Comparison of ENCODE assay signal across 19 cellular contexts in genomic region chr12:58509116-58509885, GRCh38.
A peak's percentile ranks its signal among the peaks of the same experiment; 100 is the strongest.
DNase-seq lines count a peak whose midpoint lies in the region; ATAC-seq, FAIRE-seq and TF ChIP-seq lines count a peak whose summit lies in the region.
"Had no signal": no experiment of that assay in that cellular context is flagged by ENCODE, and none has a peak within 500 bp of the region (broad histone marks: within the 10 kb centered on the region; RNA-seq: fewer than 3 reads in every experiment).

No MANE protein-coding gene starts in this region.

- H3K36me3 Mint-ChIP-seq in activated CD8-positive, alpha-beta T cell treated with anti-CD3 and anti-CD28 coated beads, Interleukin-2, amount 10 ng/mL, durations not matched to agents 7 days and 5 days (ENCODE audit: low read depth) = no peaks in the 10 kb centered on the region
- H3K36me3 Mint-ChIP-seq: CD4-positive, alpha-beta memory T cell had no signal

- H3K9me3 ChIP-seq in RWPE2 (ENCODE audit: severe bottlenecking) = no peaks in the 10 kb centered on the region
- H3K9me3 ChIP-seq in endothelial cell of umbilical vein (replicated peaks; ENCODE audit: control insufficient read depth, insufficient read depth, low read length) = no peaks in the 10 kb centered on the region
- H3K9me3 ChIP-seq in osteoblast (ENCODE audit: low read depth, low read length) = peaks cover 2% of the 10 kb centered on the region
- H3K9me3 ChIP-seq: tibial nerve had no signal

- H3K27ac ChIP-seq in RWPE2 (ENCODE audit: poor library complexity, severe bottlenecking) (peak overlapping the region; percentile 88), endothelial cell of umbilical vein (ENCODE audit: insufficient read depth, low read depth, low read length) (peak overlapping the region; percentile 91), osteoblast (ENCODE audit: low read depth, low read length) (peak overlapping the region; percentile 84)
- H3K27ac ChIP-seq: 22Rv1, heart right ventricle, tibial nerve had no signal

- H3K4me1 ChIP-seq in RWPE2 (ENCODE audit: insufficient read depth, poor library complexity, severe bottlenecking) = peaks cover 21% of the 10 kb centered on the region
- H3K4me1 ChIP-seq in endothelial cell of umbilical vein (ENCODE audit: control insufficient read depth, extremely low read depth, insufficient read depth, low read length) = peaks cover 12% of the 10 kb centered on the region
- peaks cover 9% of the 10 kb centered on the region for H3K4me1 ChIP-seq in osteoblast (ENCODE audit: insufficient read depth, low read length)
- H3K4me1 ChIP-seq: heart right ventricle, tibial nerve had no signal

- BruUV-seq in endothelial cell of umbilical vein (replicated peaks; lab: Mats Ljungman, UMichigan) = no TSS peak

- H3K27me3 ChIP-seq in RWPE2 (ENCODE audit: insufficient read depth, poor library complexity, severe bottlenecking) = no peaks in the 10 kb centered on the region
- H3K27me3 ChIP-seq in endothelial cell of umbilical vein (ENCODE audit: control insufficient read depth in 2 of 2, insufficient read depth in 2 of 2, low read length in 2 of 2) = no peaks in the 10 kb centered on the region
- no peaks in the 10 kb centered on the region for H3K27me3 ChIP-seq in osteoblast (ENCODE audit: insufficient read depth, low read length)
- H3K27me3 ChIP-seq: tibial nerve had no signal

- ATAC-seq in RWPE2 (ENCODE audit: low read depth) = peak; percentile 87
- no peak for ATAC-seq in activated CD8-positive, alpha-beta T cell treated with anti-CD3 and anti-CD28 coated beads, Interleukin-2, amount 10 ng/mL, durations not matched to agents 7 days and 5 days
- ATAC-seq: activated T-cell treated with anti-CD3 and anti-CD28 coated beads, Interleukin-2, amount 50 U/mL, for 72 hours; heart right ventricle had no signal

- H3K9me3 Mint-ChIP-seq in activated CD8-positive, alpha-beta T cell treated with anti-CD3 and anti-CD28 coated beads, Interleukin-2, amount 10 ng/mL, durations not matched to agents 7 days and 5 days (ENCODE audit: insufficient read depth) = no peaks in the 10 kb centered on the region

- no peak overlapping the region for H3K27ac Mint-ChIP-seq in activated CD8-positive, alpha-beta T cell treated with anti-CD3 and anti-CD28 coated beads, Interleukin-2, amount 10 ng/mL, durations not matched to agents 7 days and 5 days
- H3K27ac Mint-ChIP-seq: activated T-cell treated with anti-CD3 and anti-CD28 coated beads, Interleukin-2, amount 50 U/mL, for 72 hours; CD4-positive, alpha-beta memory T cell had no signal

- dilution Hi-C loops in endothelial cell of umbilical vein (cut with MboI; ENCODE audit: extremely low pct_ligation_motif_present, low sequenced_read_pairs) = no loop called here

- H3K36me3 ChIP-seq in RWPE2 (ENCODE audit: low read depth) (no peaks in the 10 kb centered on the region), endothelial cell of umbilical vein (ENCODE audit: control insufficient read depth in 2 of 2, extremely low read depth in 1 of 2, insufficient read depth in 2 of 2, low read length in 2 of 2) (no peaks in the 10 kb centered on the region), osteoblast (ENCODE audit: insufficient read depth, low read length) (no peaks in the 10 kb centered on the region)
- H3K36me3 ChIP-seq: heart right ventricle, tibial nerve had no signal

- H3K4me2 ChIP-seq in endothelial cell of umbilical vein (ENCODE audit: insufficient read depth, low read length) = peak overlapping the region; percentile 31
- H3K4me2 ChIP-seq in osteoblast (ENCODE audit: insufficient read depth, low read length) = no peak overlapping the region

- DNase-seq in DMS53 (lab: John Stamatoyannopoulos, UW) = peak; percentile 27
- no peak for DNase-seq in DMS53 treated with DMSO at 0.1 percent for 48 hours (lab: John Stamatoyannopoulos, UW; ENCODE audit: unreplicated experiment)
- DNase-seq in RWPE2 (ENCODE audit: low spot score) = no peak
- DNase-seq in endothelial cell of umbilical vein (ENCODE audit: low read depth, low spot score) = peak; percentile 42
- no peak for DNase-seq in osteoblast (ENCODE audit: insufficient read length, low spot score, missing footprints)
- DNase-seq in retina = no peak
- DNase-seq in GM19240 (ENCODE audit: insufficient read length, low spot score) = no peak
- DNase-seq in activated CD8-positive, alpha-beta T cell treated with anti-CD3 and anti-CD28 coated beads, Interleukin-2, amount 10 ng/mL, durations not matched to agents 7 days and 5 days = no peak
- DNase-seq: activated CD4-positive, alpha-beta T cell treated with anti-CD3 and anti-CD28 coated beads, Interleukin-2, amount 50 U/mL, for 4 hours; activated T-cell treated with anti-CD3 and anti-CD28 coated beads, Interleukin-2, amount 50 U/mL, for 72 hours; CD4-positive, alpha-beta memory T cell; heart right ventricle; midbrain; NCI-H1436; occipital lobe had no signal

- FAIRE-seq in endothelial cell of umbilical vein (lab: Jason Lieb, UNC) = no peak
- FAIRE-seq: endometrium, TTC549 had no signal

- H3K4me3 Mint-ChIP-seq in activated CD8-positive, alpha-beta T cell treated with anti-CD3 and anti-CD28 coated beads, Interleukin-2, amount 10 ng/mL, durations not matched to agents 7 days and 5 days = no peak overlapping the region
- H3K4me3 Mint-ChIP-seq: activated T-cell treated with anti-CD3 and anti-CD28 coated beads, Interleukin-2, amount 50 U/mL, for 72 hours; CD4-positive, alpha-beta memory T cell had no signal

- no peaks in the 10 kb centered on the region for H4K20me1 ChIP-seq in endothelial cell of umbilical vein (replicated peaks; ENCODE audit: control insufficient read depth, extremely low read depth, insufficient read depth, low read length)
- no peaks in the 10 kb centered on the region for H4K20me1 ChIP-seq in osteoblast (ENCODE audit: insufficient read depth, low read length)

- no peak for TF ChIP-seq POLR2A in endothelial cell of umbilical vein (IDR thresholded peaks at IDR 0.05; ENCODE audit: low read depth, low read length)

- H3K79me2 ChIP-seq in endothelial cell of umbilical vein (ENCODE audit: control insufficient read depth, insufficient read depth, low read length) (no peaks in the 10 kb centered on the region), osteoblast (ENCODE audit: insufficient read depth, low read length) (no peaks in the 10 kb centered on the region)

- H2AFZ ChIP-seq in endothelial cell of umbilical vein (ENCODE audit: low read depth, low read length) (peak overlapping the region; percentile 79), osteoblast (ENCODE audit: low read length) (peak overlapping the region; percentile 82)

- H3K4me3 ChIP-seq in RWPE2 (ENCODE audit: severe bottlenecking) = no peak overlapping the region
- no peak overlapping the region for H3K4me3 ChIP-seq in endothelial cell of umbilical vein (replicated peaks in 1 of 3; ENCODE audit: insufficient read depth in 1 of 3, low read depth in 1 of 3, low read length in 3 of 3)
- no peak overlapping the region for H3K4me3 ChIP-seq in osteoblast (ENCODE audit: insufficient read depth, low read length)
- H3K4me3 ChIP-seq: heart right ventricle, tibial nerve had no signal

- POLR2A ChIA-PET in endothelial cell of umbilical vein (lab: Charles Lee) = interaction anchor here (0.6 kb wide), 1 partner anchor 172 kb away, joined by 3 read pairs; no protein-coding TSS in a partner anchor
- POLR2A ChIA-PET in activated CD8-positive, alpha-beta T cell treated with anti-CD3 and anti-CD28 coated beads, Interleukin-2, amount 10 ng/mL, durations not matched to agents 7 days and 5 days (lab: Charles Lee) = no interaction called here

- no peak overlapping the region for H3K9ac ChIP-seq in endothelial cell of umbilical vein (replicated peaks; ENCODE audit: extremely low read depth, insufficient read depth, low read length)

- H3K4me1 Mint-ChIP-seq in activated CD8-positive, alpha-beta T cell treated with anti-CD3 and anti-CD28 coated beads, Interleukin-2, amount 10 ng/mL, durations not matched to agents 7 days and 5 days (ENCODE audit: low read depth) = no peaks in the 10 kb centered on the region
- H3K4me1 Mint-ChIP-seq: CD4-positive, alpha-beta memory T cell had no signal

- TF ChIP-seq CTCF in RWPE2 (IDR thresholded peaks at IDR 0.05; ENCODE audit: poor library complexity, severe bottlenecking) = no peak
- TF ChIP-seq CTCF in endothelial cell of umbilical vein (IDR thresholded peaks at IDR 0.05; ENCODE audit: extremely low read depth in 1 of 2, insufficient read depth in 1 of 2, low read depth in 1 of 2, low read length in 2 of 2) = no peak
- TF ChIP-seq CTCF in osteoblast (IDR thresholded peaks at IDR 0.05; ENCODE audit: extremely low read depth, low read depth, low read length) = no peak

- intact Hi-C loops in endothelial cell of umbilical vein (cut with micrococcal nuclease) = no loop called here

- no peaks in the 10 kb centered on the region for H3K27me3 Mint-ChIP-seq in activated CD8-positive, alpha-beta T cell treated with anti-CD3 and anti-CD28 coated beads, Interleukin-2, amount 10 ng/mL, durations not matched to agents 7 days and 5 days (ENCODE audit: low read depth)

- no peaks in the 10 kb centered on the region for H3K9me1 ChIP-seq in endothelial cell of umbilical vein (replicated peaks; ENCODE audit: control insufficient read depth, extremely low read depth, insufficient read depth, low read length)

- CTCF ChIA-PET in endothelial cell of umbilical vein (lab: Charles Lee) = interaction anchor here (1.4 kb wide), 1 partner anchor 12 kb away, joined by 4 read pairs; no protein-coding TSS in a partner anchor
- CTCF ChIA-PET in activated CD8-positive, alpha-beta T cell treated with anti-CD3 and anti-CD28 coated beads, Interleukin-2, amount 10 ng/mL, durations not matched to agents 7 days and 5 days (lab: Charles Lee) = no interaction called here

TF ChIP-seq in endothelial cell of umbilical vein, 7 proteins besides CTCF, POLR2A, EP300 and RAD21:
- TF ChIP-seq MAX (IDR thresholded peaks at IDR 0.05; ENCODE audit: insufficient read depth, insufficient read length) (no peak), MYC (IDR thresholded peaks at IDR 0.05; ENCODE audit: low read depth, low read length) (no peak), FOS (IDR thresholded peaks at IDR 0.05; ENCODE audit: borderline replicate concordance, insufficient read depth, low read length) (peak; percentile 58), JUN (IDR thresholded peaks at IDR 0.05; ENCODE audit: borderline replicate concordance, insufficient read depth, insufficient read length, low read depth) (peak; percentile 54), GATA2 (IDR thresholded peaks at IDR 0.05; ENCODE audit: insufficient read depth, insufficient read length, low read depth, low read length) (peak; percentile 31)

Comparison
In these comparisons a context has a peak if more than half of its experiments do, and no peak if none do; other contexts are left out.
1. DNase-seq: peak in DMS53 (single experiment) and endothelial cell of umbilical vein (single experiment); none in DMS53 treated with DMSO at 0.1 percent for 48 hours (single experiment), RWPE2 (single experiment), osteoblast (single experiment), retina (single experiment), GM19240 (single experiment) and activated CD8-positive, alpha-beta T cell treated with anti-CD3 and anti-CD28 coated beads, Interleukin-2, amount 10 ng/mL, durations not matched to agents 7 days and 5 days (single experiment).
2. Peak in every context shown above with its lines, with median percentiles within 50 percentile points of each other: H3K27ac ChIP-seq.